Comparison of ENCODE assay signal across 15 cellular contexts in the genomic region with DNA sequence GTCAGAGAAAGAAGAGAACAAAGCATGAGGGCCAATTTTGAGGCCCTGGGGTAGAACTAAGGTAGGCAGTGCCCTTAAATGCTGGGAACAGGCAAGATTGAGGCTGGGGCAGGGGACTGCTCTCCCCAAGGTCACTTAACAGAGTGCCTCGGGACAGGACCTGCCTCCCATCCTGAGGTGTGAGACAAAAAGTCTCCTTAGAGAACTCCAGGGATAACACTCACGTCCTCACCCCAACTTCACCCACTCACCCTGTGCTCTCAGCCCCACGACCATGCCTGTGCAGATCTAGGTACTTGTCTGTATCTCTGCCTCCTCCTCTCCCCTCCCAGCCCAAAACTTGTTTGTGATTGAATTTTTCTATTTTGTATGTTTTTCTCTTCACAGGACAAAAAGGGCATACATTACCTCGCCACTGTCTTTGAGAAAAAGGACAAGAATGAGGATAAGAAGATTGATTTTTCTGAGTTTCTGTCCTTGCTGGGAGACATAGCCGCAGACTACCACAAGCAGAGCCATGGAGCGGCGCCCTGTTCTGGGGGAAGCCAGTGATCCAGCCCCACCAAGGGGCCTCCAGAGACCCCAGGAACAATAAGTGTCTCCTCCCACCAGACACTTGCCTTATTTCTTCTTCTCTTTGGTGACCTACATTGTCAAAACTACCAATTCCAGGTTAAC. TPM values are rescaled to one million over a fixed set of nuclear protein-coding genes. Genes with fewer than 3 reads are reported as not detected.
"Had no signal": no experiment of that assay in that cellular context is flagged by ENCODE, and none has a peak within 500 bp of the region (broad histone marks: within the 10 kb centered on the region; RNA-seq: fewer than 3 reads in every experiment).

No MANE protein-coding gene starts in this region.

RNA-seq across cellular contexts. Expression of a gene that starts 2.6 kb away (rescaled TPM):
- total RNA-seq: activated CD4-positive, alpha-beta T cell treated with anti-CD3 and anti-CD28 coated beads for 36 hours; activated CD4-positive, alpha-beta T cell treated with anti-CD3 and anti-CD28 coated beads, Interleukin-2, amount 10 ng/mL, durations not matched to agents 7 days and 5 days; activated CD8-positive, alpha-beta memory T cell treated with anti-CD3 and anti-CD28 coated beads, Interleukin-2, amount 10 ng/mL, durations not matched to agents 7 days and 5 days; activated CD8-positive, alpha-beta T cell treated with anti-CD3 and anti-CD28 coated beads for 36 hours; activated naive CD4-positive, alpha-beta T cell treated with anti-CD3 and anti-CD28 coated beads for 36 hours; activated naive CD4-positive, alpha-beta T cell treated with anti-CD3 and anti-CD28 coated beads, Interleukin-2, amount 50 U/mL, for 72 hours; activated naive CD8-positive, alpha-beta T cell treated with anti-CD3 and anti-CD28 coated beads for 36 hours; activated T-helper 2 cell treated with anti-CD3 and anti-CD28 coated beads, Interferon-gamma antibody, Interleukin-2, Interleukin-4, amounts not matched to agents 10 μg/mL and 5 μg/mL and 100 μg/mL, durations not matched to agents 14 hours and 24 hours and 36 hours; adrenal gland; aorta; astrocyte; body of pancreas; breast epithelium; cardiac muscle cell; WTC11 had no signal
- polyA plus RNA-seq: adrenal gland, aorta, cardiac muscle cell had no signal

RNA-seq across cellular contexts. Expression of a gene that starts 28.0 kb away (rescaled TPM):
- total RNA-seq: activated CD4-positive, alpha-beta T cell treated with anti-CD3 and anti-CD28 coated beads for 36 hours; activated CD4-positive, alpha-beta T cell treated with anti-CD3 and anti-CD28 coated beads, Interleukin-2, amount 10 ng/mL, durations not matched to agents 7 days and 5 days; activated CD8-positive, alpha-beta memory T cell treated with anti-CD3 and anti-CD28 coated beads, Interleukin-2, amount 10 ng/mL, durations not matched to agents 7 days and 5 days; activated CD8-positive, alpha-beta T cell treated with anti-CD3 and anti-CD28 coated beads for 36 hours; activated naive CD4-positive, alpha-beta T cell treated with anti-CD3 and anti-CD28 coated beads for 36 hours; activated naive CD4-positive, alpha-beta T cell treated with anti-CD3 and anti-CD28 coated beads, Interleukin-2, amount 50 U/mL, for 72 hours; activated naive CD8-positive, alpha-beta T cell treated with anti-CD3 and anti-CD28 coated beads for 36 hours; activated T-helper 2 cell treated with anti-CD3 and anti-CD28 coated beads, Interferon-gamma antibody, Interleukin-2, Interleukin-4, amounts not matched to agents 10 μg/mL and 5 μg/mL and 100 μg/mL, durations not matched to agents 14 hours and 24 hours and 36 hours; astrocyte; cardiac muscle cell; WTC11 had no signal

RNA-seq across cellular contexts. Expression of a gene that starts 41.6 kb away (rescaled TPM):
- total RNA-seq: activated CD4-positive, alpha-beta T cell treated with anti-CD3 and anti-CD28 coated beads for 36 hours; activated CD4-positive, alpha-beta T cell treated with anti-CD3 and anti-CD28 coated beads, Interleukin-2, amount 10 ng/mL, durations not matched to agents 7 days and 5 days; activated CD8-positive, alpha-beta memory T cell treated with anti-CD3 and anti-CD28 coated beads, Interleukin-2, amount 10 ng/mL, durations not matched to agents 7 days and 5 days; activated CD8-positive, alpha-beta T cell treated with anti-CD3 and anti-CD28 coated beads for 36 hours; activated naive CD4-positive, alpha-beta T cell treated with anti-CD3 and anti-CD28 coated beads for 36 hours; activated naive CD4-positive, alpha-beta T cell treated with anti-CD3 and anti-CD28 coated beads, Interleukin-2, amount 50 U/mL, for 72 hours; activated naive CD8-positive, alpha-beta T cell treated with anti-CD3 and anti-CD28 coated beads for 36 hours; activated T-helper 2 cell treated with anti-CD3 and anti-CD28 coated beads, Interferon-gamma antibody, Interleukin-2, Interleukin-4, amounts not matched to agents 10 μg/mL and 5 μg/mL and 100 μg/mL, durations not matched to agents 14 hours and 24 hours and 36 hours; adrenal gland; aorta; astrocyte; body of pancreas; breast epithelium; cardiac muscle cell; WTC11 had no signal
- polyA plus RNA-seq: adrenal gland, aorta, cardiac muscle cell had no signal

RNA-seq across cellular contexts. Expression of a gene that starts 43.5 kb away (rescaled TPM):
- total RNA-seq: activated CD4-positive, alpha-beta T cell treated with anti-CD3 and anti-CD28 coated beads for 36 hours; activated CD4-positive, alpha-beta T cell treated with anti-CD3 and anti-CD28 coated beads, Interleukin-2, amount 10 ng/mL, durations not matched to agents 7 days and 5 days; activated CD8-positive, alpha-beta memory T cell treated with anti-CD3 and anti-CD28 coated beads, Interleukin-2, amount 10 ng/mL, durations not matched to agents 7 days and 5 days; activated CD8-positive, alpha-beta T cell treated with anti-CD3 and anti-CD28 coated beads for 36 hours; activated naive CD4-positive, alpha-beta T cell treated with anti-CD3 and anti-CD28 coated beads for 36 hours; activated naive CD4-positive, alpha-beta T cell treated with anti-CD3 and anti-CD28 coated beads, Interleukin-2, amount 50 U/mL, for 72 hours; activated naive CD8-positive, alpha-beta T cell treated with anti-CD3 and anti-CD28 coated beads for 36 hours; activated T-helper 2 cell treated with anti-CD3 and anti-CD28 coated beads, Interferon-gamma antibody, Interleukin-2, Interleukin-4, amounts not matched to agents 10 μg/mL and 5 μg/mL and 100 μg/mL, durations not matched to agents 14 hours and 24 hours and 36 hours; astrocyte; body of pancreas; cardiac muscle cell; WTC11 had no signal
- polyA plus RNA-seq: cardiac muscle cell had no signal
